9 cellular contexts compared by ENCODE assay signal in genomic region chr1:34924759-34925555, GRCh38. TPM values are rescaled to one million over a fixed set of nuclear protein-coding genes. Genes with fewer than 3 reads are reported as not detected.
DNase-seq lines count a peak whose midpoint lies in the region; ATAC-seq, FAIRE-seq and TF ChIP-seq lines count a peak whose summit lies in the region.
"Had no signal": no experiment of that assay in that cellular context is flagged by ENCODE, and none has a peak within 500 bp of the region (broad histone marks: within the 10 kb centered on the region; RNA-seq: fewer than 3 reads in every experiment).

No MANE protein-coding gene starts in this region.

- intact Hi-C loops in left ventricle myocardium superior (cut with micrococcal nuclease), result no loop called here

- DNase-seq in GM12892 (ENCODE audit: insufficient read length) (peak; percentile 54), OCI-M2 (lab: John Stamatoyannopoulos, UW; ENCODE audit: unreplicated experiment) (peak; percentile 9), adipocyte (ENCODE audit: low read depth) (peak; percentile 86), left ventricle myocardium superior (peak; percentile 68), NCI-H2196 (lab: John Stamatoyannopoulos, UW; ENCODE audit: unreplicated experiment) (no peak)
- peak; percentile 17 to 32 (median 27) for DNase-seq in stimulated activated CD4-positive, alpha-beta T cell treated with anti-CD3 and anti-CD28 coated beads, Interleukin-1b, Interleukin-23, amount 100 ng/mL, for 24 hours (ENCODE audit: low read depth in 4 of 4, low spot score in 1 of 4)

- no peak overlapping the region for H3K4me3 ChIP-seq in adipocyte (ENCODE audit: low read length)

- no peak for FAIRE-seq in GM12892 (lab: Jason Lieb, UNC)
- FAIRE-seq: keratinocyte had no signal

- no peak overlapping the region for H3K9ac ChIP-seq in adipocyte (ENCODE audit: low read length)

- TF ChIP-seq POLR2A in GM12892 (IDR thresholded peaks at IDR 0.05; ENCODE audit: low read depth, low read length), result no peak

- H3K9me3 ChIP-seq in adipocyte (ENCODE audit: control insufficient read depth, low read length), result no peaks in the 10 kb centered on the region

- H3K27me3 ChIP-seq in adipocyte (replicated peaks; ENCODE audit: control insufficient read depth, insufficient read depth, low read length), result peaks cover 64% of the 10 kb centered on the region

- ATAC-seq in left ventricle myocardium superior (peak; percentile 81), HG02759 (IDR thresholded peaks at IDR 0.05; ENCODE audit: unreplicated experiment) (no peak), HG03280 (IDR thresholded peaks at IDR 0.05; ENCODE audit: unreplicated experiment) (no peak)

- peaks cover 4% of the 10 kb centered on the region for H3K4me1 ChIP-seq in adipocyte (ENCODE audit: control insufficient read depth, insufficient read depth, low read length)

- no peaks in the 10 kb centered on the region for H3K36me3 ChIP-seq in adipocyte (ENCODE audit: control insufficient read depth, insufficient read depth, low read length, severe bottlenecking)

RNA-seq across cellular contexts. Expression of gene DLGAP3, which starts 4.5 kb away (rescaled TPM):
- polyA plus RNA-seq in GM12892 (2012; ENCODE audit: missing spikeins), result not detected
- 0.10 TPM for total RNA-seq in left ventricle myocardium superior
- polyA plus RNA-seq: keratinocyte had no signal
